ENCODE assay signal across 23 cellular contexts in the genomic region with DNA sequence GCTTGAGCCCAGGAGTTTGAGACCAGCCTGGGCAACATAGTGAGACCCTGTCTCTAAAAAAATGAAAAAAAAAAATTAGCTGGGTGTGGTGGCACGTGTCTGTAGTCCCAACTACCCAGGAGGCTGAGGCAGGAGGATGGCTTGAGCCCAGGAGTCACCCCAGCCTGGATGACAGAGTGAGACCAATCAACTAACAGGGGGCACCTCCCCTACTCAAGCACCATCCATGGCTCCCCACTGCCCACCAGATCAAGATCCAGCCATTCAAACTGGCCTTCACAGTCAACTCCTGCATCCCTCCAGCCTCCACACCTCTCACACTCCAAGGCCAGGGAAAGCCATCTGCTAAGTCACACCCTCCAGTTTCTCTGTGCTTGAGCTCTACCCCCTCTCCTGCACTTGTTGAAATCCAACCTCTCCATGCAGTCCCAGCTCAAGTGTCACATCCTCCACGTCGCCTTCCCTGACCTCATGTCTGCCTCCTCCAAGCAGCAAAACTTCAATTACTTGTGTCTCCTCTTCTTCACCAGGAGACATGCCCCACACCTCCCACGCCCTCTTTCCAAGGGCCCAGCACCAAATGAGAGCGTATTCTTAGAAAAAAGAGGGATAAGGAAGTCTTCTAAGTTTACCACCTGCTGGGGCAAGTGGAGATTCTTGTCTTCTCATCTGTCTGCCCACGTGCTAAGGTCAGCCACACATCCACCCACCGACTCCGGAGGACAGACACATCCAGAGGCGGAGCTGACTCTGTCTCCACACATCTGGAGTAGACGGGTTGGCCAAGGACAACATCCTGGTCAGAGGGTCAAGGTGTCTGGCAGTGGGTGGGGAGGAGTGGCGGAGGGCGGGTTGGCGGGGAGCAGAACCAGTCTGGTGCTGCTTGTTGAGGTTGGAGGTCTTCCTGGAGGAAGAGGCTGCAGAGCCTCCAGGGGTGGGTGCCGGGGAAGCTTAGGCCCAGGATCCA. TPM values are rescaled to one million over a fixed set of nuclear protein-coding genes. Genes with fewer than 3 reads are reported as not detected.
DNase-seq lines count a peak whose midpoint lies in the region; FAIRE-seq and TF ChIP-seq lines count a peak whose summit lies in the region.
"Had no signal": no experiment of that assay in that cellular context is flagged by ENCODE, and none has a peak within 500 bp of the region (broad histone marks: within the 10 kb centered on the region; RNA-seq: fewer than 3 reads in every experiment).

No MANE protein-coding gene starts in this region.

- POLR2A ChIA-PET in activated CD4-positive, alpha-beta T cell treated with anti-CD3 and anti-CD28 coated beads, Interleukin-2, amount 10 ng/mL, durations not matched to agents 7 days and 5 days (lab: Charles Lee), result no interaction called here
- POLR2A ChIA-PET in Caco-2 (lab: Charles Lee), result interaction anchor here (0.6 kb wide), 1 partner anchor 102 kb away, joined by 3 read pairs; no protein-coding TSS in a partner anchor
- POLR2A ChIA-PET in activated CD4-positive, alpha-beta memory T cell treated with anti-CD3 and anti-CD28 coated beads for 36 hours (lab: Charles Lee), result no interaction called here

- CTCF ChIA-PET in activated CD4-positive, alpha-beta T cell treated with anti-CD3 and anti-CD28 coated beads, Interleukin-2, amount 10 ng/mL, durations not matched to agents 7 days and 5 days (lab: Charles Lee), result interaction anchor here (0.6 to 1.5 kb wide), 3 partner anchors 7 to 39 kb away, joined by 3 to 4 read pairs (median 3); no protein-coding TSS in a partner anchor
- CTCF ChIA-PET in Caco-2 (lab: Charles Lee), result no interaction called here
- CTCF ChIA-PET in activated CD4-positive, alpha-beta memory T cell treated with anti-CD3 and anti-CD28 coated beads for 36 hours (lab: Charles Lee), result interaction anchor here (1.2 to 1.3 kb wide), 2 partner anchors 48 to 88 kb away, joined by 4 to 5 read pairs; partner anchors contain the start of gene AKAP8L
- CTCF ChIA-PET in Calu3 (lab: Charles Lee), result no interaction called here

- H3K27me3 Mint-ChIP-seq in activated CD4-positive, alpha-beta T cell treated with anti-CD3 and anti-CD28 coated beads, Interleukin-2, amount 10 ng/mL, durations not matched to agents 7 days and 5 days, result peaks cover 34% of the 10 kb centered on the region
- H3K27me3 Mint-ChIP-seq in Caco-2 (ENCODE audit: insufficient read depth, unreplicated experiment), result peaks cover 25% of the 10 kb centered on the region
- H3K27me3 Mint-ChIP-seq in activated CD4-positive, alpha-beta memory T cell treated with anti-CD3 and anti-CD28 coated beads for 36 hours, result peaks cover 22% of the 10 kb centered on the region
- H3K27me3 Mint-ChIP-seq in Calu3 (ENCODE audit: unreplicated experiment), result peaks cover 78% of the 10 kb centered on the region

- no peaks in the 10 kb centered on the region; the same call in 1 of the 2 replicates for H3K27me3 ChIP-seq in Caco-2 (replicated peaks; ENCODE audit: control insufficient read depth, insufficient read depth, low read length)
- H3K27me3 ChIP-seq: ovary, testis had no signal

- H3K4me3 Mint-ChIP-seq in activated CD4-positive, alpha-beta T cell treated with anti-CD3 and anti-CD28 coated beads, Interleukin-2, amount 10 ng/mL, durations not matched to agents 7 days and 5 days, result peak overlapping the region; percentile 67
- H3K4me3 Mint-ChIP-seq in Caco-2 (ENCODE audit: unreplicated experiment), result peak overlapping the region; percentile 23
- H3K4me3 Mint-ChIP-seq in activated CD4-positive, alpha-beta memory T cell treated with anti-CD3 and anti-CD28 coated beads for 36 hours, result peak overlapping the region; percentile 64
- no peak overlapping the region for H3K4me3 Mint-ChIP-seq in Calu3 (ENCODE audit: low read depth, unreplicated experiment)

- FAIRE-seq in H54 (lab: Jason Lieb, UNC), result no peak
- FAIRE-seq: G401.6, islet of Langerhans had no signal

- TF ChIP-seq POLR2A in H54 (IDR thresholded peaks at IDR 0.05; ENCODE audit: low read depth, low read length), result no peak

- DNase-seq in activated CD4-positive, alpha-beta T cell treated with anti-CD3 and anti-CD28 coated beads, Interleukin-2, amount 10 ng/mL, durations not matched to agents 7 days and 5 days, result no peak
- DNase-seq in activated CD4-positive, alpha-beta T cell treated with anti-CD3 and anti-CD28 coated beads for 4 hours, result no peak
- DNase-seq in Caco-2, result no peak
- no peak for DNase-seq in activated CD4-positive, alpha-beta memory T cell treated with anti-CD3 and anti-CD28 coated beads for 36 hours
- DNase-seq in left kidney (ENCODE audit: low read depth, low spot score), result peak; percentile 87
- no peak for DNase-seq in Calu3
- DNase-seq in mesenteric fat pad (ENCODE audit: low spot score), result no peak
- no peak for DNase-seq in H54 (ENCODE audit: insufficient read length, low spot score)
- DNase-seq: aorta, DMS153, erythroblast, foreskin keratinocyte, HCEC 1CT, lower lobe of right lung, NCI-H1417 treated with DMSO at 0.1 percent for 48 hours, NCI-H2107, NCI-H524 treated with DMSO at 0.1 percent for 48 hours, ovary, right cardiac atrium, testis had no signal

- no peaks in the 10 kb centered on the region for H3K9me3 Mint-ChIP-seq in activated CD4-positive, alpha-beta T cell treated with anti-CD3 and anti-CD28 coated beads, Interleukin-2, amount 10 ng/mL, durations not matched to agents 7 days and 5 days
- H3K9me3 Mint-ChIP-seq in Caco-2 (ENCODE audit: unreplicated experiment) (no peaks in the 10 kb centered on the region), Calu3 (ENCODE audit: low read depth, unreplicated experiment) (no peaks in the 10 kb centered on the region)
- H3K9me3 Mint-ChIP-seq in activated CD4-positive, alpha-beta memory T cell treated with anti-CD3 and anti-CD28 coated beads for 36 hours, result no peaks in the 10 kb centered on the region

- H3K36me3 ChIP-seq in Caco-2 (ENCODE audit: control insufficient read depth, insufficient read depth, low read length), result no peaks in the 10 kb centered on the region
- H3K36me3 ChIP-seq: BLaER1, lower lobe of right lung, ovary had no signal

- TF ChIP-seq CTCF in Caco-2 (IDR thresholded peaks at IDR 0.05; ENCODE audit: insufficient read depth in 1 of 2, low read depth in 1 of 2, low read length in 1 of 2, severe bottlenecking in 1 of 2, unreplicated experiment in 1 of 2), result no peak
- no peak for TF ChIP-seq CTCF in Calu3 (IDR thresholded peaks at IDR 0.05; ENCODE audit: unreplicated experiment)

- intact Hi-C loops in Caco-2 (cut with micrococcal nuclease; ENCODE audit: unreplicated experiment), result no loop called here
- intact Hi-C loops in activated CD4-positive, alpha-beta memory T cell treated with anti-CD3 and anti-CD28 coated beads for 36 hours (cut with micrococcal nuclease), result no loop called here
- intact Hi-C loops in Calu3 (cut with micrococcal nuclease; ENCODE audit: unreplicated experiment), result no loop called here

- no peak overlapping the region for H3K27ac Mint-ChIP-seq in activated CD4-positive, alpha-beta T cell treated with anti-CD3 and anti-CD28 coated beads, Interleukin-2, amount 10 ng/mL, durations not matched to agents 7 days and 5 days
- H3K27ac Mint-ChIP-seq in Caco-2 (ENCODE audit: unreplicated experiment), result no peak overlapping the region
- H3K27ac Mint-ChIP-seq in activated CD4-positive, alpha-beta memory T cell treated with anti-CD3 and anti-CD28 coated beads for 36 hours, result no peak overlapping the region
- H3K27ac Mint-ChIP-seq in Calu3 (ENCODE audit: unreplicated experiment), result no peak overlapping the region

- no peak overlapping the region for H3K4me3 ChIP-seq in Caco-2 (ENCODE audit: low read depth, low read length)
- H3K4me3 ChIP-seq: BLaER1, ovary had no signal

- peaks cover 16% of the 10 kb centered on the region for H3K4me1 Mint-ChIP-seq in activated CD4-positive, alpha-beta T cell treated with anti-CD3 and anti-CD28 coated beads, Interleukin-2, amount 10 ng/mL, durations not matched to agents 7 days and 5 days
- no peaks in the 10 kb centered on the region for H3K4me1 Mint-ChIP-seq in Caco-2 (ENCODE audit: low read depth, unreplicated experiment)
- peaks cover 19% of the 10 kb centered on the region for H3K4me1 Mint-ChIP-seq in activated CD4-positive, alpha-beta memory T cell treated with anti-CD3 and anti-CD28 coated beads for 36 hours (ENCODE audit: low read depth)
- no peaks in the 10 kb centered on the region for H3K4me1 Mint-ChIP-seq in Calu3 (ENCODE audit: low read depth, unreplicated experiment)

- no peaks in the 10 kb centered on the region for H3K9me3 ChIP-seq in Caco-2
- H3K9me3 ChIP-seq: BLaER1, lower lobe of right lung, ovary, testis had no signal

- H3K36me3 Mint-ChIP-seq in activated CD4-positive, alpha-beta T cell treated with anti-CD3 and anti-CD28 coated beads, Interleukin-2, amount 10 ng/mL, durations not matched to agents 7 days and 5 days (ENCODE audit: low read depth), result no peaks in the 10 kb centered on the region
- H3K36me3 Mint-ChIP-seq in Caco-2 (ENCODE audit: insufficient read depth, unreplicated experiment) (no peaks in the 10 kb centered on the region), Calu3 (ENCODE audit: insufficient read depth, unreplicated experiment) (no peaks in the 10 kb centered on the region)
- H3K36me3 Mint-ChIP-seq in activated CD4-positive, alpha-beta memory T cell treated with anti-CD3 and anti-CD28 coated beads for 36 hours, result no peaks in the 10 kb centered on the region

- H3K4me1 ChIP-seq in Caco-2, result no peaks in the 10 kb centered on the region
- H3K4me1 ChIP-seq: foreskin keratinocyte, lower lobe of right lung had no signal

- BruUV-seq in Caco-2 (replicated peaks; lab: Mats Ljungman, UMichigan) (no TSS peak), Calu3 (replicated peaks; lab: Mats Ljungman, UMichigan) (no TSS peak)

RNA-seq across cellular contexts. Expression of gene CYP4F22, which starts 1.0 kb away (rescaled TPM):
- under 1 TPM; 0.67 to 0.87 TPM for total RNA-seq in activated CD4-positive, alpha-beta T cell treated with anti-CD3 and anti-CD28 coated beads, Interleukin-2, amount 10 ng/mL, durations not matched to agents 7 days and 5 days
- total RNA-seq in Caco-2 (2022) (not detected in 2 replicates), Calu3 (2022) (not detected in 2 replicates), mesenteric fat pad (not detected)
- total RNA-seq in activated CD4-positive, alpha-beta memory T cell treated with anti-CD3 and anti-CD28 coated beads for 36 hours, result under 1 TPM; 0.50 to 0.56 TPM
- total RNA-seq: aorta, right cardiac atrium had no signal

RNA-seq across cellular contexts. Expression of gene PGLYRP2, which starts 28.1 kb away (rescaled TPM):
- under 1 TPM in 1 of 2 experiments, not detected in 1; 0.08 TPM for total RNA-seq in activated CD4-positive, alpha-beta T cell treated with anti-CD3 and anti-CD28 coated beads, Interleukin-2, amount 10 ng/mL, durations not matched to agents 7 days and 5 days
- total RNA-seq in Caco-2 (2022) (not detected in 2 replicates), Calu3 (2022) (not detected in 2 replicates), mesenteric fat pad (not detected)
- under 1 TPM in 1 of 2 experiments, not detected in 1; 0.24 TPM for total RNA-seq in activated CD4-positive, alpha-beta memory T cell treated with anti-CD3 and anti-CD28 coated beads for 36 hours
- total RNA-seq: aorta, foreskin keratinocyte, lower lobe of right lung, right cardiac atrium had no signal

RNA-seq across cellular contexts. Expression of gene RASAL3, which starts 43.0 kb away (rescaled TPM):
- 100 to 1,000 TPM; 120 to 123 TPM for total RNA-seq in activated CD4-positive, alpha-beta T cell treated with anti-CD3 and anti-CD28 coated beads, Interleukin-2, amount 10 ng/mL, durations not matched to agents 7 days and 5 days
- not detected in 2 replicates for total RNA-seq in Caco-2 (2022)
- 100 to 1,000 TPM; 125 to 130 TPM for total RNA-seq in activated CD4-positive, alpha-beta memory T cell treated with anti-CD3 and anti-CD28 coated beads for 36 hours
- total RNA-seq in Calu3 (2022), result not detected in 2 replicates
- total RNA-seq in mesenteric fat pad, result 4.1 TPM
- total RNA-seq: foreskin keratinocyte had no signal

RNA-seq across cellular contexts. Expression of gene WIZ, which starts 57.6 kb away (rescaled TPM):
- total RNA-seq in activated CD4-positive, alpha-beta T cell treated with anti-CD3 and anti-CD28 coated beads, Interleukin-2, amount 10 ng/mL, durations not matched to agents 7 days and 5 days, result 10 to 100 TPM; 28.7 to 31.6 TPM
- total RNA-seq in Caco-2 (2022) (37.5 and 38.6 TPM in 2 replicates), Calu3 (2022) (31.9 and 34.0 TPM in 2 replicates), mesenteric fat pad (37.6 TPM)
- 10 to 100 TPM; 18.2 to 21.4 TPM for total RNA-seq in activated CD4-positive, alpha-beta memory T cell treated with anti-CD3 and anti-CD28 coated beads for 36 hours

Comparison
In these comparisons a context has a peak if more than half of its experiments do, and no peak if none do; other contexts are left out.
1. RNA of gene RASAL3, which starts 43.0 kb away (total RNA-seq): 125 to 130 TPM in activated CD4-positive, alpha-beta memory T cell treated with anti-CD3 and anti-CD28 coated beads for 36 hours and 120 to 123 TPM in activated CD4-positive, alpha-beta T cell treated with anti-CD3 and anti-CD28 coated beads, Interleukin-2, amount 10 ng/mL, durations not matched to agents 7 days and 5 days; 4.1 TPM in mesenteric fat pad (single experiment), not detected in Caco-2 and not detected in Calu3; every median in the first group is over 10 times any median in the second.
2. CTCF ChIA-PET loops: an anchor here in activated CD4-positive, alpha-beta T cell treated with anti-CD3 and anti-CD28 coated beads, Interleukin-2, amount 10 ng/mL, durations not matched to agents 7 days and 5 days (0.6 to 1.5 kb wide) and activated CD4-positive, alpha-beta memory T cell treated with anti-CD3 and anti-CD28 coated beads for 36 hours (1.2 to 1.3 kb wide); none called in Caco-2 and Calu3.